ENCODE assay signal across 24 cellular contexts in genomic region chr6:114218421-114218820, GRCh38.
"Had no signal": no experiment of that assay in that cellular context is flagged by ENCODE, and none has a peak within 500 bp of the region (broad histone marks: within the 10 kb centered on the region; RNA-seq: fewer than 3 reads in every experiment).

No MANE protein-coding gene starts in this region.

- ATAC-seq: effector memory CD8-positive, alpha-beta T cell; heart left ventricle; left colon; left ventricle myocardium superior; naive thymus-derived CD8-positive, alpha-beta T cell; right cardiac atrium had no signal

- H3K4me3 ChIP-seq: esophagus muscularis mucosa, heart left ventricle, lung, stomach, thoracic aorta, transverse colon had no signal

- H3K9me3 ChIP-seq: esophagus muscularis mucosa, heart left ventricle, neutrophil, stomach, thoracic aorta, transverse colon had no signal

- H3K27ac Mint-ChIP-seq: dendritic cell treated with granulocyte-macrophage colony-stimulating factor and Interleukin-4, amounts not matched to agents 40 ng/mL and 50 ng/mL, for 4 days; effector memory CD8-positive, alpha-beta T cell; naive thymus-derived CD8-positive, alpha-beta T cell had no signal

- H3K4me1 Mint-ChIP-seq: central memory CD8-positive, alpha-beta T cell; naive thymus-derived CD8-positive, alpha-beta T cell had no signal

- H3K27me3 ChIP-seq: esophagus muscularis mucosa, heart left ventricle, neutrophil, stomach, transverse colon had no signal

- H3K27ac ChIP-seq: epithelial cell of prostate, esophagus muscularis mucosa, heart left ventricle, neutrophil, stomach, thoracic aorta, transverse colon had no signal

- H3K36me3 ChIP-seq: esophagus muscularis mucosa, heart left ventricle, neutrophil, stomach, thoracic aorta, transverse colon had no signal

- H3K4me3 Mint-ChIP-seq: central memory CD8-positive, alpha-beta T cell; dendritic cell treated with granulocyte-macrophage colony-stimulating factor and Interleukin-4, amounts not matched to agents 40 ng/mL and 50 ng/mL, for 4 days; effector memory CD8-positive, alpha-beta T cell; naive thymus-derived CD8-positive, alpha-beta T cell had no signal

- H3K27me3 Mint-ChIP-seq: central memory CD8-positive, alpha-beta T cell; dendritic cell treated with granulocyte-macrophage colony-stimulating factor and Interleukin-4, amounts not matched to agents 40 ng/mL and 50 ng/mL, for 4 days; effector memory CD8-positive, alpha-beta T cell had no signal

- H3K4me1 ChIP-seq: esophagus muscularis mucosa, heart left ventricle, stomach, transverse colon had no signal

- H3K36me3 Mint-ChIP-seq: naive thymus-derived CD8-positive, alpha-beta T cell had no signal

- DNase-seq: effector memory CD8-positive, alpha-beta T cell; foreskin fibroblast; heart left ventricle; hippocampal formation; left colon; left ventricle myocardium superior; mesenchymal stem cell; midbrain; naive thymus-derived CD8-positive, alpha-beta T cell; posterior cingulate gyrus; right cardiac atrium; small intestine; stimulated activated CD4-positive, alpha-beta T cell treated with anti-CD3 and anti-CD28 coated beads, Interleukin-12 subunit alpha, Interleukin-12 subunit beta, amount 100 ng/mL, for 4 hours; stimulated activated naive CD4-positive, alpha-beta T cell; stomach; substantia nigra; transverse colon had no signal
